In the genomic region with DNA sequence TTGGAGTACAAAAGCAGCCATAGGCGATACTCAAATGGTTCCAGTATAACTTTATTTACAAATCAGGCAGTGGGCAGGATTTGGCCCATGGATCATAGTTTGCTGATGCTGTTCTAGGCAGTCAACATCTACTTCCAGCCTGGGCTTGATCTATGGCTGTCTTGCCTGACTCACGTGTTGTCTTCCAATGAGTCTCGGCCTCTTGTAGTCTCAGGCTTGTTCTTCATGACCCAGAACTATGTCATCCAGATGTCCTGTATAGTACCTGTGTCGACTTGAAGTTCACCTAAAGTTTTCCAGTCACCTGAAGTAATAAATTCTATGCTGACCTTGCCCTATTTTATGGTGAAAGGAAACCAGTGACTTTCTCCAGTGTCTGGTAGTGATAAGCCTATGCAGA, we compare ENCODE assay signal across 18 cellular contexts. TPM values are rescaled to one million over a fixed set of nuclear protein-coding genes. Genes with fewer than 3 reads are reported as not detected.
"Had no signal": no experiment of that assay in that cellular context is flagged by ENCODE, and none has a peak within 500 bp of the region (broad histone marks: within the 10 kb centered on the region; RNA-seq: fewer than 3 reads in every experiment).

No MANE protein-coding gene starts in this region.

- H3K36me3 ChIP-seq: MG63, SJSA1 had no signal

- DNase-seq: KBM-7, MG63, NCI-H1092 treated with DMSO at 0.1 percent for 48 hours, NCI-H1436, NCI-H187, NCI-H2029, NCI-H2081 treated with DMSO at 0.1 percent for 48 hours, NCI-H2171, NCI-H226, NCI-H446, NCI-H510A, NCI-H69, NCI-H774, RPMI8226, SIG-M5 had no signal

- H3K27ac ChIP-seq: SJSA1, SK-N-MC had no signal

- H3K4me3 ChIP-seq: MG63, SJSA1, SK-N-MC had no signal

- H3K27me3 ChIP-seq: MG63, SJSA1 had no signal

- H3K9me3 ChIP-seq: MG63, SJSA1 had no signal

- H3K4me1 ChIP-seq: SJSA1 had no signal

RNA-seq across cellular contexts. Expression of gene FABP1, which starts 33.6 kb away (rescaled TPM):
- total RNA-seq: LHCN-M2, SJSA1 had no signal
